In the genomic region with DNA sequence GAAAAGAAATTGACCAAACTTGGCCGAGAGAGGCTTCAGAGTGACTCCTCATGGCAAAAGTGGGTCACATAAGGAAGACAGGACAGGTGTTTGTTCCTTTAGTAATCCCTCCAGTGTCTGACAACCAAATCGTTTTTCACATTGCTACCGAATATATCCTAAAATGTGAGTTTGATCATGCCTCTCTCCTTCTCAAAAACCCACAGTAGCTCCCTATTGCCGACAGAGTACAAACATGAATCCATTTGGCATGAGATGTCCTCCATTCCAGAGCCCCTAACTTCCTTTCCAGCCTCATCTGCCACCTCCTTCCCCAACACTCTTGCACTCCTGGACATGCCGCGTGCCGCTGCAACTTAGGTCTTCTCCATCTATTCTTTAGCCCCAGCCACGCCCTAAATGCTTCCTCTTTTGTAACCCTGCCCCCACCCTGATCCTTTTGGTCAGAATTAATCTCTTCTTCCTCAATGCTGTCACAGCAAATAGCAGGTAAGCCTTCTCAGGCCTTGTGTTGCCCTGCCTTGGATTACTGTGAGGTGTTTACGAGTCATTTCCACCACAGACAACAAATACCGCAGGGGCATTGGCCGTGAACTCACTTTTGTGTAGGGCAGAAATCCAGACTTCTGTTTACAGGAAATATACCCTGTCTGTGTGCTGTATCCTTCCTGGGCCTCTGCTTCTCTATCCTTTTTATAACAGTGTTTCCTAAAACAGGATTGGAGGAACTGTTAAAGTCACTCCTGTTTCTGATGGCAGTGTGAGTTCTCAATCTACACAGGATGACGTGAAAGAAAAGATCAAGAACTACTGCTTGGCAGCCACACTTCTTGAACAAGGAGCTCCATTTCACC, we compare ENCODE assay signal across 14 cellular contexts.
A peak's percentile ranks its signal among the peaks of the same experiment; 100 is the strongest.
DNase-seq lines count a peak whose midpoint lies in the region; ATAC-seq, FAIRE-seq and TF ChIP-seq lines count a peak whose summit lies in the region.
"Had no signal": no experiment of that assay in that cellular context is flagged by ENCODE, and none has a peak within 500 bp of the region (broad histone marks: within the 10 kb centered on the region; RNA-seq: fewer than 3 reads in every experiment).

No MANE protein-coding gene starts in this region.

- H3K79me2 ChIP-seq in H9 (ENCODE audit: insufficient read depth, low read length), result no peaks in the 10 kb centered on the region

- DNase-seq in H9 (no peak), NOMO-1 treated with dmso at 0.1 percent for 144 hours (lab: John Stamatoyannopoulos, UW; ENCODE audit: unreplicated experiment) (peak; percentile 83), bronchial epithelial cell (ENCODE audit: low read depth) (peak; percentile 24), iPS-NIHi11 (ENCODE audit: low spot score) (no peak), left ventricle myocardium superior (no peak)
- no peak for DNase-seq in naive thymus-derived CD8-positive, alpha-beta T cell
- DNase-seq: activated CD4-positive, alpha-beta T cell treated with anti-CD3 and anti-CD28 coated beads, Interleukin-2, amount 50 U/mL, for 1 hour; Karpas-422; NCI-H2227 treated with DMSO at 0.1 percent for 48 hours; SK-N-SH had no signal

- H3K4me2 ChIP-seq in H9 (ENCODE audit: insufficient read depth, insufficient read length, low read length), result no peak overlapping the region
- H3K4me2 ChIP-seq: SK-N-SH had no signal

- H2AFZ ChIP-seq in H9 (ENCODE audit: low read length), result no peak overlapping the region

- H3K23me2 ChIP-seq in H9 (ENCODE audit: insufficient read length, low read depth, low read length, poor library complexity, severe bottlenecking), result no peaks in the 10 kb centered on the region

- H4K20me1 ChIP-seq in H9 (ENCODE audit: control insufficient read depth, insufficient read depth, insufficient read length), result no peaks in the 10 kb centered on the region

- WGBS in H9 (ENCODE audit: extremely low coverage, insufficient read length, low lambda C conversion rate), result no CpG with 5 or more reads among the region's 12 CpGs

- POLR2A ChIA-PET in naive thymus-derived CD8-positive, alpha-beta T cell (lab: Charles Lee), result no interaction called here

- H3K56ac ChIP-seq in H9 (ENCODE audit: insufficient read length, low read depth, low read length), result no peak overlapping the region

- H3K36me3 Mint-ChIP-seq in H9 (ENCODE audit: insufficient read depth in 1 of 3, low read depth in 3 of 3), result no peaks in the 10 kb centered on the region; a peak in 2 of 7 replicates
- H3K36me3 Mint-ChIP-seq in naive thymus-derived CD8-positive, alpha-beta T cell, result peaks cover 0 to 3% (median 0%) of the 10 kb centered on the region in 3 donors

- H3T11ph ChIP-seq in H9 (ENCODE audit: low read length), result no peak overlapping the region

- peaks cover 2% of the 10 kb centered on the region; the same call in 1 of the 2 replicates for H3K4me1 ChIP-seq in H9 (ENCODE audit: insufficient read depth, low read length)

- no peak overlapping the region for H3K4ac ChIP-seq in H9 (ENCODE audit: low read depth, low read length)

- intact Hi-C loops in left ventricle myocardium superior (cut with micrococcal nuclease), result no loop called here

- FAIRE-seq in bronchial epithelial cell (lab: Jason Lieb, UNC), result no peak

- H2BK12ac ChIP-seq in H9 (ENCODE audit: insufficient read length, low read depth, low read length), result no peak overlapping the region

- TF ChIP-seq CTCF in H9 (conservative IDR thresholded peaks at IDR 0.05) (no peak), bronchial epithelial cell (IDR thresholded peaks at IDR 0.05; ENCODE audit: insufficient read depth, low read length, severe bottlenecking) (no peak)

- peak in 1 of 2 donors; percentile 25 for ATAC-seq in naive thymus-derived CD8-positive, alpha-beta T cell
- ATAC-seq in GM19395 (IDR thresholded peaks at IDR 0.05; ENCODE audit: unreplicated experiment) (no peak), GM19463 (IDR thresholded peaks at IDR 0.05; ENCODE audit: unreplicated experiment) (no peak), left ventricle myocardium superior (no peak)

- H3K14ac ChIP-seq in H9 (ENCODE audit: insufficient read depth, low read length), result no peak overlapping the region

- no peaks in the 10 kb centered on the region for H3K9me3 ChIP-seq in H9 (ENCODE audit: control insufficient read depth, low read depth, low read length)
- H3K9me3 ChIP-seq: SK-N-SH had no signal

- no peak overlapping the region for H3K27ac ChIP-seq in H9 (ENCODE audit: insufficient read length, low read depth, low read length)
- H3K27ac ChIP-seq: cardiac muscle cell had no signal

- no peak overlapping the region for H4K5ac ChIP-seq in H9 (ENCODE audit: insufficient read length, low read depth, low read length)

- no peaks in the 10 kb centered on the region for H3K79me1 ChIP-seq in H9 (ENCODE audit: insufficient read depth, low read depth, low read length, poor library complexity, severe bottlenecking)

- H3K9me3 Mint-ChIP-seq in H9, result peaks cover 3 to 8% of the 10 kb centered on the region in 2 experiments; a peak in 4 of 5 replicates
- peaks cover 0 to 7% (median 0%) of the 10 kb centered on the region in 9 donors for H3K9me3 Mint-ChIP-seq in naive thymus-derived CD8-positive, alpha-beta T cell

- no peak overlapping the region for H3K4me3 Mint-ChIP-seq in H9
- H3K4me3 Mint-ChIP-seq in naive thymus-derived CD8-positive, alpha-beta T cell, result peak overlapping the region in 1 of 10 donors; percentile 7

- H2BK120ac ChIP-seq in H9 (ENCODE audit: low read depth, low read length, poor library complexity, severe bottlenecking), result no peak overlapping the region

- peak overlapping the region; percentile 50 for H2BK5ac ChIP-seq in H9 (ENCODE audit: insufficient read length, low read length)

- H3K9ac ChIP-seq in H9 (ENCODE audit: extremely low read depth, insufficient read length, low read length), result no peak overlapping the region
- H3K9ac ChIP-seq: SK-N-SH had no signal

- H3K4me3 ChIP-seq in bronchial epithelial cell (ENCODE audit: low read depth, low read length), result no peak overlapping the region
- H3K4me3 ChIP-seq: cardiac muscle cell had no signal

- no peak overlapping the region for H4K91ac ChIP-seq in H9 (ENCODE audit: insufficient read length, low read depth, low read length)

- no peak overlapping the region for H3K23ac ChIP-seq in H9 (ENCODE audit: insufficient read length, low read depth, low read length)

- no peak overlapping the region for H4K8ac ChIP-seq in H9 (replicated peaks; ENCODE audit: insufficient read length, low read depth, low read length)

- H2BK20ac ChIP-seq in H9 (ENCODE audit: low read depth, low read length, poor library complexity, severe bottlenecking), result no peak overlapping the region

- no peak overlapping the region for H3K18ac ChIP-seq in H9 (ENCODE audit: insufficient read length, low read depth, low read length)

- H3K4me1 Mint-ChIP-seq in H9, result peaks cover 12 to 15% of the 10 kb centered on the region in 2 experiments
- peaks cover 0 to 11% (median 1%) of the 10 kb centered on the region in 4 donors for H3K4me1 Mint-ChIP-seq in naive thymus-derived CD8-positive, alpha-beta T cell

- no peak overlapping the region for H2AK5ac ChIP-seq in H9 (ENCODE audit: insufficient read length, low read length)

- no peak overlapping the region for H2BK15ac ChIP-seq in H9 (ENCODE audit: low read depth, low read length)

- H3K27me3 Mint-ChIP-seq in H9 (ENCODE audit: low read depth), result peaks cover 7% of the 10 kb centered on the region
- H3K27me3 Mint-ChIP-seq in naive thymus-derived CD8-positive, alpha-beta T cell, result peaks cover 0 to 6% (median 2%) of the 10 kb centered on the region in 5 donors

- H3K36me3 ChIP-seq in bronchial epithelial cell (ENCODE audit: control insufficient read depth, insufficient read depth, low read length), result no peaks in the 10 kb centered on the region
- H3K36me3 ChIP-seq: cardiac muscle cell had no signal

- H3K27me3 ChIP-seq in H9 (ENCODE audit: insufficient read depth, low read length), result no peaks in the 10 kb centered on the region
- H3K27me3 ChIP-seq in bronchial epithelial cell (ENCODE audit: control insufficient read depth, insufficient read depth, low read length), result no peaks in the 10 kb centered on the region
- H3K27me3 ChIP-seq: cardiac muscle cell had no signal

- no peak overlapping the region for H3K27ac Mint-ChIP-seq in H9
- H3K27ac Mint-ChIP-seq in naive thymus-derived CD8-positive, alpha-beta T cell, result peak overlapping the region in 9 of 10 donors; percentile 4 to 80 (median 63)
- H3K27ac Mint-ChIP-seq: activated T-helper 2 cell treated with anti-CD3 and anti-CD28 coated beads, Interferon-gamma antibody, Interleukin-2, Interleukin-4, amounts not matched to agents 10 μg/mL and 5 μg/mL and 100 μg/mL, durations not matched to agents 14 hours and 24 hours and 36 hours had no signal

Comparison
In these comparisons a context has a peak if more than half of its experiments do, and no peak if none do; other contexts are left out.
1. DNase-seq: peak in NOMO-1 treated with dmso at 0.1 percent for 144 hours (single experiment) and bronchial epithelial cell (single experiment); none in H9 (single experiment), naive thymus-derived CD8-positive, alpha-beta T cell (0 of 10), iPS-NIHi11 (single experiment) and left ventricle myocardium superior (single experiment).
2. H3K27ac Mint-ChIP-seq: peak in naive thymus-derived CD8-positive, alpha-beta T cell (9 of 10); none in H9 (0 of 3).